Comparison of ENCODE assay signal across 18 cellular contexts in the genomic region with DNA sequence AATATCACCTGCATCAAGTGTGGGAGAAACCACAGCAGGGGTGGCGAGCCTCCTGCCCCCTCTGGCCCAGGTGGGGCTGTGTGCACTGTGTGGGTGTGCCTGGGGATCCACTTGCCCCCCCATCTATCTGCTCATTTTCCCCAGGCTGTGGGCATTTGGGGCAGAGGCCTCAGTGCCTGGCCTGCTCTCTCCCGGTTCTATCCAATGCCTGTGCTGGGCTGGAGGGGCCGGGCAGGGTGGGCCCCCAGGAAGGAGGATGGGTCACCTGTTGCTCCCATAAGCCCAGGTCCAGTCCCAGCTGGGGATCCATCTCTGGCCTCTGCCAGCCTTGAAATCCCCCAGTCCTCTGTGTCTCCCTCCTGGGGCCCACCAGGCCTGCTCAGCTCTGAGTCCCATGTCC.
"Had no signal": no experiment of that assay in that cellular context is flagged by ENCODE, and none has a peak within 500 bp of the region (broad histone marks: within the 10 kb centered on the region; RNA-seq: fewer than 3 reads in every experiment).

No MANE protein-coding gene starts in this region.

- H3K27me3 ChIP-seq: colonic mucosa, heart left ventricle, left lung, neutrophil, right atrium auricular region, sigmoid colon had no signal

- H3K4me3 Mint-ChIP-seq: naive thymus-derived CD4-positive, alpha-beta T cell; nephron progenitor cell had no signal

- H3K4me3 ChIP-seq: colonic mucosa, heart left ventricle, left lung, lung, right atrium auricular region, sigmoid colon, skin epidermis had no signal

- DNase-seq: colonic mucosa; dermis blood vessel endothelial cell; foreskin melanocyte; heart left ventricle; hippocampal formation; mesendoderm; naive thymus-derived CD4-positive, alpha-beta T cell; nephron progenitor cell; sigmoid colon; stimulated activated CD4-positive, alpha-beta T cell treated with anti-CD3 and anti-CD28 coated beads, Interleukin-2, amount 100 ng/mL, for 24 hours; stimulated activated CD4-positive, alpha-beta T cell treated with anti-CD3 and anti-CD28 coated beads, Interleukin-4, amount 100 ng/mL, for 4 hours; stimulated activated naive CD4-positive, alpha-beta T cell treated with Interleukin-2 at 50 U/mL for 16 hours; trophoblast cell had no signal

- H3K27ac Mint-ChIP-seq: naive thymus-derived CD4-positive, alpha-beta T cell; nephron progenitor cell had no signal

- H3K9me3 ChIP-seq: colonic mucosa, neutrophil had no signal

- H3K4me1 ChIP-seq: colonic mucosa, heart left ventricle, left lung, right atrium auricular region, sigmoid colon had no signal

- ATAC-seq: heart left ventricle; left lung; naive thymus-derived CD4-positive, alpha-beta T cell had no signal

- H3K4me1 Mint-ChIP-seq: nephron progenitor cell had no signal

- H3K36me3 ChIP-seq: colonic mucosa, heart left ventricle, left lung, neutrophil, right atrium auricular region, sigmoid colon had no signal

- H3K27ac ChIP-seq: colonic mucosa, heart left ventricle, left lung, neutrophil, right atrium auricular region, sigmoid colon, skin epidermis had no signal
